2 cellular contexts compared by ENCODE assay signal in genomic region chr16:19092653-19093410, GRCh38.
TF ChIP-seq lines count a peak whose summit lies in the region.

No MANE protein-coding gene starts in this region.

TF ChIP-seq in A549, 52 proteins besides CTCF, POLR2A, EP300 and RAD21:
- TF ChIP-seq MYC (IDR thresholded peaks at IDR 0.05; ENCODE audit: borderline replicate concordance, low read length) (no peak), ZFP36 (IDR thresholded peaks at IDR 0.05; ENCODE audit: borderline replicate concordance, partially characterized antibody) (no peak), ZSCAN20 (CRISPR knock-in tag; IDR thresholded peaks at IDR 0.05) (no peak), EHMT2 (IDR thresholded peaks at IDR 0.05; ENCODE audit: low read depth) (no peak), GATA3 (IDR thresholded peaks at IDR 0.05; ENCODE audit: borderline replicate concordance) (no peak), RARB (CRISPR knock-in tag; IDR thresholded peaks at IDR 0.05) (no peak), PBX3 (IDR thresholded peaks at IDR 0.05) (no peak), BCL3 (IDR thresholded peaks at IDR 0.05) (no peak), CEBPB (IDR thresholded peaks at IDR 0.05) (no peak), E2F6 (IDR thresholded peaks at IDR 0.05; ENCODE audit: borderline replicate concordance, low read depth) (no peak), RNF2 (IDR thresholded peaks at IDR 0.05; ENCODE audit: borderline replicate concordance, low read depth) (no peak), POLR2AphosphoS2 (conservative IDR thresholded peaks at IDR 0.05; ENCODE audit: low read length) (no peak), JUN (IDR thresholded peaks at IDR 0.05) (no peak), HOXB13 (CRISPR knock-in tag; IDR thresholded peaks at IDR 0.05; ENCODE audit: low read depth) (no peak), CBX8 (IDR thresholded peaks at IDR 0.05) (no peak)
- TF ChIP-seq, protein P1, sequence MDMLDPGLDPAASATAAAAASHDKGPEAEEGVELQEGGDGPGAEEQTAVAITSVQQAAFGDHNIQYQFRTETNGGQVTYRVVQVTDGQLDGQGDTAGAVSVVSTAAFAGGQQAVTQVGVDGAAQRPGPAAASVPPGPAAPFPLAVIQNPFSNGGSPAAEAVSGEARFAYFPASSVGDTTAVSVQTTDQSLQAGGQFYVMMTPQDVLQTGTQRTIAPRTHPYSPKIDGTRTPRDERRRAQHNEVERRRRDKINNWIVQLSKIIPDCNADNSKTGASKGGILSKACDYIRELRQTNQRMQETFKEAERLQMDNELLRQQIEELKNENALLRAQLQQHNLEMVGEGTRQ (IDR thresholded peaks at IDR 0.05): no peak

TF ChIP-seq in IMR-90, 13 proteins besides CTCF, POLR2A, EP300 and RAD21:
- TF ChIP-seq MAFK (IDR thresholded peaks at IDR 0.05; ENCODE audit: low read depth, low read length) (no peak), SMC3 (IDR thresholded peaks at IDR 0.05; ENCODE audit: low read depth, low read length) (no peak), NFE2L2 (IDR thresholded peaks at IDR 0.05; ENCODE audit: low read depth, low read length) (no peak), MAZ (IDR thresholded peaks at IDR 0.05; ENCODE audit: borderline replicate concordance, low read depth, low read length) (no peak), RCOR1 (IDR thresholded peaks at IDR 0.05; ENCODE audit: insufficient replicate concordance, low read length) (no peak), FOS (IDR thresholded peaks at IDR 0.05; ENCODE audit: low read depth, low read length) (no peak), CHD1 (IDR thresholded peaks at IDR 0.05; ENCODE audit: low read depth, low read length) (no peak)
- TF ChIP-seq, protein P1 (IDR thresholded peaks at IDR 0.05; ENCODE audit: low read depth, low read length): no peak
- TF ChIP-seq, protein P2, sequence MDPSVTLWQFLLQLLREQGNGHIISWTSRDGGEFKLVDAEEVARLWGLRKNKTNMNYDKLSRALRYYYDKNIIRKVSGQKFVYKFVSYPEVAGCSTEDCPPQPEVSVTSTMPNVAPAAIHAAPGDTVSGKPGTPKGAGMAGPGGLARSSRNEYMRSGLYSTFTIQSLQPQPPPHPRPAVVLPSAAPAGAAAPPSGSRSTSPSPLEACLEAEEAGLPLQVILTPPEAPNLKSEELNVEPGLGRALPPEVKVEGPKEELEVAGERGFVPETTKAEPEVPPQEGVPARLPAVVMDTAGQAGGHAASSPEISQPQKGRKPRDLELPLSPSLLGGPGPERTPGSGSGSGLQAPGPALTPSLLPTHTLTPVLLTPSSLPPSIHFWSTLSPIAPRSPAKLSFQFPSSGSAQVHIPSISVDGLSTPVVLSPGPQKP (IDR thresholded peaks at IDR 0.05; ENCODE audit: borderline replicate concordance, low read depth, low read length): no peak
